ENCODE assay signal across 17 cellular contexts in the genomic region with DNA sequence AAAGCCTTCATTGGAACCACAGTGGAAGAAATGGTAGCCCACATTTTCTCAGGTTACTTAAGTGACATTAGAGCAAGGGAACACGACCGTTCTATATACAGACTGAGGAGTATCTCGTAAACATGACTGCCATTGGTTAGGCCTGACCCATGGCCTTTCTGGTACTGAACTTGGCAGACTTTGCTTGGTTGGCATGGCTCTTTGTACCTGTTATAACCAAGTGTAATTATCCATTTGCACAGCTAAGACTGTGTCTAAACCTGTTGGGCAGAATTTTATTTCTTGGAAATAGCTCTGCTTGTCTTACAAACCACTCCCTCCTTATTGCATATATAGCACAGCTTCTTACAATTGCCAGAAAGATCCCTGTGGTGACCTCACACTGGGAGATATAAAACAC.
"Had no signal": no experiment of that assay in that cellular context is flagged by ENCODE, and none has a peak within 500 bp of the region (broad histone marks: within the 10 kb centered on the region; RNA-seq: fewer than 3 reads in every experiment).

No MANE protein-coding gene starts in this region.

- H3K9me3 ChIP-seq: left lung, thyroid gland, vagina had no signal

- ATAC-seq: activated CD4-positive, CD25-positive, alpha-beta regulatory T cell treated with anti-CD3 and anti-CD28 coated beads, Interleukin-2, amount 50 U/mL, for 24 hours; activated CD8-positive, alpha-beta T cell treated with anti-CD3 and anti-CD28 coated beads, Interleukin-2, amount 10 ng/mL, durations not matched to agents 7 days and 5 days; left lung had no signal

- DNase-seq: activated CD4-positive, alpha-beta T cell treated with anti-CD3 and anti-CD28 coated beads, Interleukin-2, amount 10 ng/mL, durations not matched to agents 7 days and 5 days; activated CD8-positive, alpha-beta T cell treated with anti-CD3 and anti-CD28 coated beads, Interleukin-2, amount 10 ng/mL, durations not matched to agents 7 days and 5 days; activated naive CD4-positive, alpha-beta T cell treated with anti-CD3 and anti-CD28 coated beads for 36 hours; activated T-cell treated with anti-CD3 and anti-CD28 coated beads, Interleukin-2, amount 50 U/mL, for 24 hours; cortex of kidney; hippocampal formation; left lung; midbrain; occipital lobe; posterior cingulate gyrus; stimulated activated CD4-positive, alpha-beta T cell treated with anti-CD3 and anti-CD28 coated beads, Interleukin-12 subunit alpha, Interleukin-12 subunit beta, amount 100 ng/mL, for 4 hours; stimulated activated CD4-positive, alpha-beta T cell treated with anti-CD3 and anti-CD28 coated beads, Interleukin-1b, Interleukin-23, amount 100 ng/mL, for 48 hours; stimulated activated CD8-positive, alpha-beta memory T cell treated with anti-CD3 and anti-CD28 coated beads, Interleukin-4, amount 100 ng/mL, for 48 hours; stimulated activated naive CD4-positive, alpha-beta T cell; thyroid gland had no signal

- H3K36me3 ChIP-seq: left lung, thyroid gland, vagina had no signal

- H3K27ac ChIP-seq: left lung, thyroid gland, vagina had no signal

- H3K4me3 ChIP-seq: left lung, thyroid gland, vagina had no signal

- H3K27me3 ChIP-seq: left lung, thyroid gland, vagina had no signal

- H3K4me1 ChIP-seq: left lung, thyroid gland, vagina had no signal
